Comparison of ENCODE assay signal across 19 cellular contexts in genomic region chr13:74550039-74550438, GRCh38.
DNase-seq lines count a peak whose midpoint lies in the region; ATAC-seq lines count a peak whose summit lies in the region.
"Had no signal": no experiment of that assay in that cellular context is flagged by ENCODE, and none has a peak within 500 bp of the region (broad histone marks: within the 10 kb centered on the region; RNA-seq: fewer than 3 reads in every experiment).

No MANE protein-coding gene starts in this region.

- POLR2A ChIA-PET in naive thymus-derived CD4-positive, alpha-beta T cell (lab: Charles Lee): no interaction called here

- CTCF ChIA-PET in naive thymus-derived CD4-positive, alpha-beta T cell (lab: Charles Lee): no interaction called here

- no peaks in the 10 kb centered on the region for H3K9me3 Mint-ChIP-seq in activated T-helper 17 cell treated with anti-CD3 and anti-CD28 coated beads, Interleukin-2, amount 50 U/mL, for 72 hours
- peaks cover 0 to 5% (median 0%) of the 10 kb centered on the region in 11 donors for H3K9me3 Mint-ChIP-seq in naive thymus-derived CD4-positive, alpha-beta T cell
- H3K9me3 Mint-ChIP-seq: stimulated activated naive B cell treated with anti-CD40 and anti-IgM and Interleukin-4, amounts not matched to agents 10 μg/mL and 1 μg/mL and 100 μg/mL, for 72 hours had no signal

- no peak overlapping the region for H3K27ac ChIP-seq in naive thymus-derived CD4-positive, alpha-beta T cell (ENCODE audit: low read depth, low read length)
- H3K27ac ChIP-seq: epithelial cell of prostate, heart right ventricle had no signal

- H3K9me3 ChIP-seq in naive thymus-derived CD4-positive, alpha-beta T cell (ENCODE audit: control insufficient read depth in 2 of 3, low read length in 3 of 3): no peaks in the 10 kb centered on the region
- H3K9me3 ChIP-seq: heart right ventricle had no signal

- intact Hi-C loops in naive thymus-derived CD4-positive, alpha-beta T cell (cut with micrococcal nuclease): no loop called here

- H3K27ac Mint-ChIP-seq in activated T-helper 17 cell treated with anti-CD3 and anti-CD28 coated beads, Interleukin-2, amount 50 U/mL, for 72 hours: no peak overlapping the region
- H3K27ac Mint-ChIP-seq in naive thymus-derived CD4-positive, alpha-beta T cell: no peak overlapping the region
- H3K27ac Mint-ChIP-seq: stimulated activated naive B cell treated with anti-CD40 and anti-IgM and Interleukin-4, amounts not matched to agents 10 μg/mL and 1 μg/mL and 100 μg/mL, for 72 hours had no signal

- DNase-seq in GDM1 (lab: John Stamatoyannopoulos, UW): peak; percentile 6
- DNase-seq in HT1080 (ENCODE audit: low read depth): peak; percentile 41
- DNase-seq in naive thymus-derived CD4-positive, alpha-beta T cell: peak in 6 of 9 donors; percentile 15 to 49 (median 24)
- DNase-seq in AG08396 (ENCODE audit: low spot score): no peak
- DNase-seq: activated CD4-positive, alpha-beta T cell treated with anti-CD3 and anti-CD28 coated beads, Interleukin-2, amount 50 U/mL, for 4 hours; activated naive CD4-positive, alpha-beta T cell treated with Interleukin-2 at 50 U/mL for 16 hours; HCEC 1CT; heart right ventricle; left colon; NCI-H1105 treated with DMSO at 0.1 percent for 48 hours; NCI-H526 treated with DMSO at 0.1 percent for 48 hours; retina; stimulated activated CD4-positive, alpha-beta T cell treated with anti-CD3 and anti-CD28 coated beads, Interleukin-4, amount 100 ng/mL, for 24 hours; stimulated activated naive B cell treated with anti-CD40 and anti-IgM and Interleukin-4, amounts not matched to agents 10 μg/mL and 1 μg/mL and 100 μg/mL, for 72 hours; T1000 had no signal

- peak; percentile 83 for ATAC-seq in activated T-helper 17 cell treated with anti-CD3 and anti-CD28 coated beads, Interleukin-2, amount 50 U/mL, for 72 hours (replicated peaks)
- ATAC-seq in naive thymus-derived CD4-positive, alpha-beta T cell: peak; percentile 84
- ATAC-seq in HG02571 (IDR thresholded peaks at IDR 0.05; ENCODE audit: unreplicated experiment) (no peak), HG03439 (IDR thresholded peaks at IDR 0.05; ENCODE audit: unreplicated experiment) (no peak)
- ATAC-seq: heart right ventricle; left colon; stimulated activated naive B cell treated with anti-CD40 and anti-IgM and Interleukin-4, amounts not matched to agents 10 μg/mL and 1 μg/mL and 100 μg/mL, for 72 hours had no signal

- H3K4me1 Mint-ChIP-seq in activated T-helper 17 cell treated with anti-CD3 and anti-CD28 coated beads, Interleukin-2, amount 50 U/mL, for 72 hours: peaks cover 6% of the 10 kb centered on the region
- peaks cover 0 to 14% (median 10%) of the 10 kb centered on the region in 7 donors for H3K4me1 Mint-ChIP-seq in naive thymus-derived CD4-positive, alpha-beta T cell

- H3K4me3 ChIP-seq in naive thymus-derived CD4-positive, alpha-beta T cell (ENCODE audit: low read length): no peak overlapping the region
- H3K4me3 ChIP-seq: heart right ventricle had no signal

- no peaks in the 10 kb centered on the region for H3K36me3 Mint-ChIP-seq in activated T-helper 17 cell treated with anti-CD3 and anti-CD28 coated beads, Interleukin-2, amount 50 U/mL, for 72 hours (ENCODE audit: low read depth)
- no peaks in the 10 kb centered on the region for H3K36me3 Mint-ChIP-seq in naive thymus-derived CD4-positive, alpha-beta T cell
- H3K36me3 Mint-ChIP-seq: stimulated activated naive B cell treated with anti-CD40 and anti-IgM and Interleukin-4, amounts not matched to agents 10 μg/mL and 1 μg/mL and 100 μg/mL, for 72 hours had no signal

- H3K4me1 ChIP-seq in naive thymus-derived CD4-positive, alpha-beta T cell (ENCODE audit: control insufficient read depth in 2 of 2, insufficient read depth in 2 of 2, low read length in 2 of 2): peaks cover 5 to 9% of the 10 kb centered on the region in 2 donors
- H3K4me1 ChIP-seq: heart right ventricle had no signal

- H3K36me3 ChIP-seq in naive thymus-derived CD4-positive, alpha-beta T cell (ENCODE audit: control insufficient read depth in 2 of 3, insufficient read depth in 3 of 3, low read length in 3 of 3): no peaks in the 10 kb centered on the region
- H3K36me3 ChIP-seq: heart right ventricle had no signal

- no peak overlapping the region for H3K4me3 Mint-ChIP-seq in activated T-helper 17 cell treated with anti-CD3 and anti-CD28 coated beads, Interleukin-2, amount 50 U/mL, for 72 hours
- peak overlapping the region in 1 of 10 donors; percentile 42 for H3K4me3 Mint-ChIP-seq in naive thymus-derived CD4-positive, alpha-beta T cell
- H3K4me3 Mint-ChIP-seq: stimulated activated naive B cell treated with anti-CD40 and anti-IgM and Interleukin-4, amounts not matched to agents 10 μg/mL and 1 μg/mL and 100 μg/mL, for 72 hours had no signal

- no peaks in the 10 kb centered on the region for H3K27me3 ChIP-seq in naive thymus-derived CD4-positive, alpha-beta T cell (ENCODE audit: control insufficient read depth in 2 of 2, insufficient read depth in 2 of 2, low read length in 2 of 2)
- H3K27me3 ChIP-seq: heart right ventricle had no signal

- no peaks in the 10 kb centered on the region for H3K27me3 Mint-ChIP-seq in activated T-helper 17 cell treated with anti-CD3 and anti-CD28 coated beads, Interleukin-2, amount 50 U/mL, for 72 hours
- no peaks in the 10 kb centered on the region for H3K27me3 Mint-ChIP-seq in naive thymus-derived CD4-positive, alpha-beta T cell
- H3K27me3 Mint-ChIP-seq: stimulated activated naive B cell treated with anti-CD40 and anti-IgM and Interleukin-4, amounts not matched to agents 10 μg/mL and 1 μg/mL and 100 μg/mL, for 72 hours had no signal

Comparison
In these comparisons a context has a peak if more than half of its experiments do, and no peak if none do; other contexts are left out.
1. ATAC-seq: peak in activated T-helper 17 cell treated with anti-CD3 and anti-CD28 coated beads, Interleukin-2, amount 50 U/mL, for 72 hours (single experiment) and naive thymus-derived CD4-positive, alpha-beta T cell (single experiment); none in HG02571 (single experiment) and HG03439 (single experiment).